2 cellular contexts compared by ENCODE assay signal in the genomic region with DNA sequence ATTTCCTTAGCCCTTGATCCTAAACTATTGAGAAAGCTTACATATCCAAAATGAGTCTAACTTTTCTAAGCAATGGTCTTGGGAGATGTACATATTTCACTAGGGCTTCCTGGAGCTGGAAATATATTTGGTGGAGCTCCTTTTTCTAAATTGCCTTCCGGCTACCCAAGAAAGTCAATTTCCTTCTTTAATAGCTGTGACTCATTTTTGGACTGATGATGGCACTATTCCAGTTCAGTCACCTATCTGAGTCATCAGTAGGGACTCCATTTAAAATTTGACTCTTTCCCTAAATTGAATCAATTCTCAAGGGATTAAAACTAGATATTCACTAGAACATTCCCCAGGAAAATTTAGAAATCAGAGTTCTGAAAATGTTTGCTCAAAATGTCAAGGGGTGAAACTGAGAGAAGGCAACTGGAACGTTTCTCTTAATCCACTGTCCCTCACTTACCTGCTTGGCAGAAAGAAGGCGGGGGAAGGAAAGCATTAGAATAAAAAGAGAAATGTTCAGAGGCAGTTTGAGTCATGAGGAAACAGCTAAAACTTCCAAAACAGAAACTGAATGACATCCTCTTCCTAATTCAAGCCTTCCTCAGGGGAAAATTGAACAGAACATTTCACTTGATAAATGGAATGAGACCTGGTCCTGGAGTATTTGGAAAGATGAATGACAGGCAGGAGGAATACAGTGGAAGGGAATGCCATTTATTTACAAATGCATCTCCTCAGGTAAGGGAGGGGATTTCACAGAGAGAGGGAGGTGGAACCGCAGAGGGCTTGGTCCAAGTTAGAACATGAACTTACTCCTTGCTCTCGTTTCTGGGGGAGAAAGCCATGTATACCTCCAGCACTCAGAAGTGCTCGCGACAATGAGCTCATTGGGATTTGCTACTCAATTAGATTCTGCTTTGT.
TF ChIP-seq lines count a peak whose summit lies in the region.

No MANE protein-coding gene starts in this region.

TF ChIP-seq in HCT116, 20 proteins besides CTCF, POLR2A, EP300 and RAD21 (continued from another document):
- TF ChIP-seq SRF (IDR thresholded peaks at IDR 0.05; ENCODE audit: low read depth) (peak; percentile 76; the same call in 1 of the 2 replicates), FOSL1 (IDR thresholded peaks at IDR 0.05; ENCODE audit: low read depth) (peak; percentile 96), CBX3 (IDR thresholded peaks at IDR 0.05; ENCODE audit: low read depth) (peak; percentile 59; the same call in 1 of the 2 replicates), SP1 (IDR thresholded peaks at IDR 0.05; ENCODE audit: low read depth) (peak; percentile 65), ELF1 (IDR thresholded peaks at IDR 0.05; ENCODE audit: borderline replicate concordance, low read depth) (no peak)

TF ChIP-seq in WTC11, 78 proteins besides CTCF, POLR2A, EP300 and RAD21 (continued from another document):
- TF ChIP-seq, protein P1, sequence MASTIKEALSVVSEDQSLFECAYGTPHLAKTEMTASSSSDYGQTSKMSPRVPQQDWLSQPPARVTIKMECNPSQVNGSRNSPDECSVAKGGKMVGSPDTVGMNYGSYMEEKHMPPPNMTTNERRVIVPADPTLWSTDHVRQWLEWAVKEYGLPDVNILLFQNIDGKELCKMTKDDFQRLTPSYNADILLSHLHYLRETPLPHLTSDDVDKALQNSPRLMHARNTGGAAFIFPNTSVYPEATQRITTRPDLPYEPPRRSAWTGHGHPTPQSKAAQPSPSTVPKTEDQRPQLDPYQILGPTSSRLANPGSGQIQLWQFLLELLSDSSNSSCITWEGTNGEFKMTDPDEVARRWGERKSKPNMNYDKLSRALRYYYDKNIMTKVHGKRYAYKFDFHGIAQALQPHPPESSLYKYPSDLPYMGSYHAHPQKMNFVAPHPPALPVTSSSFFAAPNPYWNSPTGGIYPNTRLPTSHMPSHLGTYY (CRISPR knock-in tag; IDR thresholded peaks at IDR 0.05), result no peak
- no peak for TF ChIP-seq ZNF671 (CRISPR knock-in tag; IDR thresholded peaks at IDR 0.05)
- TF ChIP-seq CBFB (CRISPR knock-in tag; IDR thresholded peaks at IDR 0.05; ENCODE audit: low read depth), result no peak
- TF ChIP-seq SMAD3 (CRISPR knock-in tag; IDR thresholded peaks at IDR 0.05; ENCODE audit: borderline replicate concordance), result no peak
